8 cellular contexts compared by ENCODE assay signal in the genomic region with DNA sequence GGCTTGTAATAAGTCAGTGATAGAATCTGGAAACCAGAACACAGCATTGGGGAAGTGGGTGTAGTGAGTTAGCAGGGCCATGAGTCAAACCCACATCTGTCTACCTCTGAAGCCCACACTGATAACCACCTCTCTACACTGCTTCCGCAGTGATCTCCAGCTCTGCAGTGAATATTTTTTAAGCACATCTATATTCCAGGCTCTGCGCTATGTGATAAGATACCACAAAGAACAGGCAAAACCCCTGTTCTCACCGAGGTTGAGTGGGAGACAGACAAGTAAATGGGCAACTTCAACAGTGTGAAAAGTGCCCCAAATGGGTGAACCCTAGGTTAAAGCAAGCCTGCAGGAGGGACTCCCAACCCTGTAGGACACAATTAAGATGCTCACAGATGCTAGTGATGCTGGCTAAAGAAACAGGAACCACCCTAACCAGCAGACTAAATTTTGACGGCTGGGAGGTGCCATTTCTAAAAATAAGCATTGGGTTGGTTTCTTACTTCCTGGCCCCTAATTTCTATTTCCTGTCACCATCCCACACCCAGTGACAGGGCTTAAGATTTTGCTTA.
DNase-seq lines count a peak whose midpoint lies in the region; ATAC-seq and TF ChIP-seq lines count a peak whose summit lies in the region.
"Had no signal": no experiment of that assay in that cellular context is flagged by ENCODE, and none has a peak within 500 bp of the region (broad histone marks: within the 10 kb centered on the region; RNA-seq: fewer than 3 reads in every experiment).

No MANE protein-coding gene starts in this region.

- H3K14ac ChIP-seq in trophoblast cell (ENCODE audit: low read length): no peak overlapping the region

- no peaks in the 10 kb centered on the region for H3K27me3 ChIP-seq in trophoblast cell (ENCODE audit: insufficient read depth, low read length)
- H3K27me3 ChIP-seq in upper lobe of left lung: no peaks in the 10 kb centered on the region
- H3K27me3 ChIP-seq: SJSA1 had no signal

- H3K79me1 ChIP-seq in trophoblast cell (ENCODE audit: low read length): peaks cover 2% of the 10 kb centered on the region

- no peak overlapping the region for H3K23ac ChIP-seq in trophoblast cell (ENCODE audit: low read length)

- H3K9me3 ChIP-seq in trophoblast cell (ENCODE audit: insufficient read depth, low read depth, low read length) (no peaks in the 10 kb centered on the region), upper lobe of left lung (no peaks in the 10 kb centered on the region)
- H3K9me3 ChIP-seq: SJSA1 had no signal

- no peaks in the 10 kb centered on the region for H3K79me2 ChIP-seq in trophoblast cell (ENCODE audit: control insufficient read depth, insufficient read depth, low read length, poor library complexity)

- H4K91ac ChIP-seq in trophoblast cell (ENCODE audit: low read depth, low read length): no peak overlapping the region

- H3K18ac ChIP-seq in trophoblast cell (ENCODE audit: low read length): no peak overlapping the region

- H3K4me1 ChIP-seq in trophoblast cell (ENCODE audit: control insufficient read depth in 1 of 2, insufficient read depth in 2 of 2, low read length in 2 of 2) (peaks cover 0 to 4% of the 10 kb centered on the region in 2 experiments), upper lobe of left lung (peaks cover 0 to 14% (median 5%) of the 10 kb centered on the region in 4 donors)

- DNase-seq in activated CD4-positive, alpha-beta T cell treated with anti-CD3 and anti-CD28 coated beads for 4 hours: peak; percentile 43 to 47
- peak; percentile 18 to 42 for DNase-seq in stimulated activated CD4-positive, alpha-beta T cell treated with anti-CD3 and anti-CD28 coated beads, Interleukin-2, amount 100 ng/mL, for 24 hours
- DNase-seq in GM19240 (ENCODE audit: insufficient read length, low spot score) (no peak), trophoblast cell (no peak), upper lobe of left lung (no peak)

- H2BK5ac ChIP-seq in trophoblast cell (ENCODE audit: low read depth, low read length, poor library complexity): no peak overlapping the region

- no peak overlapping the region for H2AFZ ChIP-seq in trophoblast cell (ENCODE audit: insufficient read depth, low read length, poor library complexity)

- ATAC-seq in GM19397 (IDR thresholded peaks at IDR 0.05; ENCODE audit: unreplicated experiment) (peak; percentile 54), HG03159 (IDR thresholded peaks at IDR 0.05; ENCODE audit: unreplicated experiment) (peak; percentile 68), upper lobe of left lung (ENCODE audit: low FRiP score in 2 of 2) (no peak)

- no peak for TF ChIP-seq POLR2A in upper lobe of left lung (IDR thresholded peaks at IDR 0.05)

- H3K9ac ChIP-seq in trophoblast cell (ENCODE audit: low read length): no peak overlapping the region

- H2AK5ac ChIP-seq in trophoblast cell (ENCODE audit: low read length): no peak overlapping the region

- H3K4ac ChIP-seq in trophoblast cell (ENCODE audit: low read depth, low read length): no peak overlapping the region

- TF ChIP-seq CTCF in upper lobe of left lung (IDR thresholded peaks at IDR 0.05): no peak

- WGBS in trophoblast cell (ENCODE audit: extremely low coverage, insufficient coverage, insufficient read length): no CpG with 5 or more reads among the region's 4 CpGs
- 46 to 50% methylated on average over 4 of the region's 4 CpGs for WGBS in upper lobe of left lung, 2 donors

- no peak overlapping the region for H3K4me3 ChIP-seq in trophoblast cell (ENCODE audit: low read depth, low read length)
- H3K4me3 ChIP-seq in upper lobe of left lung: no peak overlapping the region
- H3K4me3 ChIP-seq: SJSA1 had no signal

- H3K36me3 ChIP-seq in trophoblast cell (ENCODE audit: control insufficient read depth in 1 of 2, insufficient read depth in 2 of 2, low read length in 2 of 2) (no peaks in the 10 kb centered on the region), upper lobe of left lung (no peaks in the 10 kb centered on the region)
- H3K36me3 ChIP-seq: SJSA1 had no signal

- H4K12ac ChIP-seq in trophoblast cell (ENCODE audit: low read depth, low read length): no peak overlapping the region

- no peak overlapping the region for H3K4me2 ChIP-seq in trophoblast cell (ENCODE audit: low read length)

- no peak overlapping the region for H2BK12ac ChIP-seq in trophoblast cell (ENCODE audit: low read length)

- no peak overlapping the region for H2BK120ac ChIP-seq in trophoblast cell (ENCODE audit: insufficient read depth, low read length, poor library complexity)

- no peak overlapping the region for H4K8ac ChIP-seq in trophoblast cell (ENCODE audit: low read depth, low read length)

- TF ChIP-seq EP300 in upper lobe of left lung (IDR thresholded peaks at IDR 0.05): no peak

- no peak overlapping the region for H3K27ac ChIP-seq in trophoblast cell (ENCODE audit: low read depth, low read length)
- H3K27ac ChIP-seq in upper lobe of left lung: no peak overlapping the region
- H3K27ac ChIP-seq: SJSA1 had no signal

Comparison
In these comparisons a context has a peak if more than half of its experiments do, and no peak if none do; other contexts are left out.
1. ATAC-seq: peak in GM19397 (single experiment) and HG03159 (single experiment); none in upper lobe of left lung (0 of 2).
2. DNase-seq: peak in activated CD4-positive, alpha-beta T cell treated with anti-CD3 and anti-CD28 coated beads for 4 hours (2 of 2) and stimulated activated CD4-positive, alpha-beta T cell treated with anti-CD3 and anti-CD28 coated beads, Interleukin-2, amount 100 ng/mL, for 24 hours (2 of 2); none in GM19240 (single experiment), trophoblast cell (0 of 2) and upper lobe of left lung (0 of 2).